ENCODE assay signal across 1 cellular context in genomic region chr2:218294430-218294999, GRCh38.
TF ChIP-seq lines count a peak whose summit lies in the region.

No MANE protein-coding gene starts in this region.

TF ChIP-seq in GM23338, 12 proteins besides CTCF, POLR2A, EP300 and RAD21 (continued from another document):
- TF ChIP-seq, protein P1, sequence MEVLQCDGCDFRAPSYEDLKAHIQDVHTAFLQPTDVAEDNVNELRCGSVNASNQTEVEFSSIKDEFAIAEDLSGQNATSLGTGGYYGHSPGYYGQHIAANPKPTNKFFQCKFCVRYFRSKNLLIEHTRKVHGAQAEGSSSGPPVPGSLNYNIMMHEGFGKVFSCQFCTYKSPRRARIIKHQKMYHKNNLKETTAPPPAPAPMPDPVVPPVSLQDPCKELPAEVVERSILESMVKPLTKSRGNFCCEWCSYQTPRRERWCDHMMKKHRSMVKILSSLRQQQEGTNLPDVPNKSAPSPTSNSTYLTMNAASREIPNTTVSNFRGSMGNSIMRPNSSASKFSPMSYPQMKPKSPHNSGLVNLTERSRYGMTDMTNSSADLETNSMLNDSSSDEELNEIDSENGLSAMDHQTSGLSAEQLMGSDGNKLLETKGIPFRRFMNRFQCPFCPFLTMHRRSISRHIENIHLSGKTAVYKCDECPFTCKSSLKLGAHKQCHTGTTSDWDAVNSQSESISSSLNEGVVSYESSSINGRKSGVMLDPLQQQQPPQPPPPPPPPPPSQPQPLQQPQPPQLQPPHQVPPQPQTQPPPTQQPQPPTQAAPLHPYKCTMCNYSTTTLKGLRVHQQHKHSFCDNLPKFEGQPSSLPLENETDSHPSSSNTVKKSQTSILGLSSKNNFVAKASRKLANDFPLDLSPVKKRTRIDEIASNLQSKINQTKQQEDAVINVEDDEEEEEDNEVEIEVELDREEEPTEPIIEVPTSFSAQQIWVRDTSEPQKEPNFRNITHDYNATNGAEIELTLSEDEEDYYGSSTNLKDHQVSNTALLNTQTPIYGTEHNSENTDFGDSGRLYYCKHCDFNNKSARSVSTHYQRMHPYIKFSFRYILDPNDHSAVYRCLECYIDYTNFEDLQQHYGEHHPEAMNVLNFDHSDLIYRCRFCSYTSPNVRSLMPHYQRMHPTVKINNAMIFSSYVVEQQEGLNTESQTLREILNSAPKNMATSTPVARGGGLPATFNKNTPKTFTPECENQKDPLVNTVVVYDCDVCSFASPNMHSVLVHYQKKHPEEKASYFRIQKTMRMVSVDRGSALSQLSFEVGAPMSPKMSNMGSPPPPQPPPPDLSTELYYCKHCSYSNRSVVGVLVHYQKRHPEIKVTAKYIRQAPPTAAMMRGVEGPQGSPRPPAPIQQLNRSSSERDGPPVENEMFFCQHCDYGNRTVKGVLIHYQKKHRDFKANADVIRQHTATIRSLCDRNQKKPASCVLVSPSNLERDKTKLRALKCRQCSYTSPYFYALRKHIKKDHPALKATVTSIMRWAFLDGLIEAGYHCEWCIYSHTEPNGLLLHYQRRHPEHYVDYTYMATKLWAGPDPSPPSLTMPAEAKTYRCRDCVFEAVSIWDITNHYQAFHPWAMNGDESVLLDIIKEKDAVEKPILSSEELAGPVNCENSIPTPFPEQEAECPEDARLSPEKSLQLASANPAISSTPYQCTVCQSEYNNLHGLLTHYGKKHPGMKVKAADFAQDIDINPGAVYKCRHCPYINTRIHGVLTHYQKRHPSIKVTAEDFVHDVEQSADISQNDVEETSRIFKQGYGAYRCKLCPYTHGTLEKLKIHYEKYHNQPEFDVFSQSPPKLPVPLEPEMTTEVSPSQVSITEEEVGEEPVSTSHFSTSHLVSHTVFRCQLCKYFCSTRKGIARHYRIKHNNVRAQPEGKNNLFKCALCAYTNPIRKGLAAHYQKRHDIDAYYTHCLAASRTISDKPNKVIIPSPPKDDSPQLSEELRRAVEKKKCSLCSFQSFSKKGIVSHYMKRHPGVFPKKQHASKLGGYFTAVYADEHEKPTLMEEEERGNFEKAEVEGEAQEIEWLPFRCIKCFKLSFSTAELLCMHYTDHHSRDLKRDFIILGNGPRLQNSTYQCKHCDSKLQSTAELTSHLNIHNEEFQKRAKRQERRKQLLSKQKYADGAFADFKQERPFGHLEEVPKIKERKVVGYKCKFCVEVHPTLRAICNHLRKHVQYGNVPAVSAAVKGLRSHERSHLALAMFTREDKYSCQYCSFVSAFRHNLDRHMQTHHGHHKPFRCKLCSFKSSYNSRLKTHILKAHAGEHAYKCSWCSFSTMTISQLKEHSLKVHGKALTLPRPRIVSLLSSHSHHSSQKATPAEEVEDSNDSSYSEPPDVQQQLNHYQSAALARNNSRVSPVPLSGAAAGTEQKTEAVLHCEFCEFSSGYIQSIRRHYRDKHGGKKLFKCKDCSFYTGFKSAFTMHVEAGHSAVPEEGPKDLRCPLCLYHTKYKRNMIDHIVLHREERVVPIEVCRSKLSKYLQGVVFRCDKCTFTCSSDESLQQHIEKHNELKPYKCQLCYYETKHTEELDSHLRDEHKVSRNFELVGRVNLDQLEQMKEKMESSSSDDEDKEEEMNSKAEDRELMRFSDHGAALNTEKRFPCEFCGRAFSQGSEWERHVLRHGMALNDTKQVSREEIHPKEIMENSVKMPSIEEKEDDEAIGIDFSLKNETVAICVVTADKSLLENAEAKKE (CRISPR knock-in tag; IDR thresholded peaks at IDR 0.05) = no peak
- TF ChIP-seq STAT1 (IDR thresholded peaks at IDR 0.05; ENCODE audit: unreplicated experiment) (no peak), CREB1 (CRISPR knock-in tag; IDR thresholded peaks at IDR 0.05; ENCODE audit: low read depth) (no peak), EZH2phosphoT487 (IDR thresholded peaks at IDR 0.05; ENCODE audit: unreplicated experiment) (no peak)
- TF ChIP-seq, protein P2, sequence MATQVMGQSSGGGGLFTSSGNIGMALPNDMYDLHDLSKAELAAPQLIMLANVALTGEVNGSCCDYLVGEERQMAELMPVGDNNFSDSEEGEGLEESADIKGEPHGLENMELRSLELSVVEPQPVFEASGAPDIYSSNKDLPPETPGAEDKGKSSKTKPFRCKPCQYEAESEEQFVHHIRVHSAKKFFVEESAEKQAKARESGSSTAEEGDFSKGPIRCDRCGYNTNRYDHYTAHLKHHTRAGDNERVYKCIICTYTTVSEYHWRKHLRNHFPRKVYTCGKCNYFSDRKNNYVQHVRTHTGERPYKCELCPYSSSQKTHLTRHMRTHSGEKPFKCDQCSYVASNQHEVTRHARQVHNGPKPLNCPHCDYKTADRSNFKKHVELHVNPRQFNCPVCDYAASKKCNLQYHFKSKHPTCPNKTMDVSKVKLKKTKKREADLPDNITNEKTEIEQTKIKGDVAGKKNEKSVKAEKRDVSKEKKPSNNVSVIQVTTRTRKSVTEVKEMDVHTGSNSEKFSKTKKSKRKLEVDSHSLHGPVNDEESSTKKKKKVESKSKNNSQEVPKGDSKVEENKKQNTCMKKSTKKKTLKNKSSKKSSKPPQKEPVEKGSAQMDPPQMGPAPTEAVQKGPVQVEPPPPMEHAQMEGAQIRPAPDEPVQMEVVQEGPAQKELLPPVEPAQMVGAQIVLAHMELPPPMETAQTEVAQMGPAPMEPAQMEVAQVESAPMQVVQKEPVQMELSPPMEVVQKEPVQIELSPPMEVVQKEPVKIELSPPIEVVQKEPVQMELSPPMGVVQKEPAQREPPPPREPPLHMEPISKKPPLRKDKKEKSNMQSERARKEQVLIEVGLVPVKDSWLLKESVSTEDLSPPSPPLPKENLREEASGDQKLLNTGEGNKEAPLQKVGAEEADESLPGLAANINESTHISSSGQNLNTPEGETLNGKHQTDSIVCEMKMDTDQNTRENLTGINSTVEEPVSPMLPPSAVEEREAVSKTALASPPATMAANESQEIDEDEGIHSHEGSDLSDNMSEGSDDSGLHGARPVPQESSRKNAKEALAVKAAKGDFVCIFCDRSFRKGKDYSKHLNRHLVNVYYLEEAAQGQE (IDR thresholded peaks at IDR 0.05; ENCODE audit: unreplicated experiment) = no peak
